ENCODE assay signal across 1 cellular context in the genomic region with DNA sequence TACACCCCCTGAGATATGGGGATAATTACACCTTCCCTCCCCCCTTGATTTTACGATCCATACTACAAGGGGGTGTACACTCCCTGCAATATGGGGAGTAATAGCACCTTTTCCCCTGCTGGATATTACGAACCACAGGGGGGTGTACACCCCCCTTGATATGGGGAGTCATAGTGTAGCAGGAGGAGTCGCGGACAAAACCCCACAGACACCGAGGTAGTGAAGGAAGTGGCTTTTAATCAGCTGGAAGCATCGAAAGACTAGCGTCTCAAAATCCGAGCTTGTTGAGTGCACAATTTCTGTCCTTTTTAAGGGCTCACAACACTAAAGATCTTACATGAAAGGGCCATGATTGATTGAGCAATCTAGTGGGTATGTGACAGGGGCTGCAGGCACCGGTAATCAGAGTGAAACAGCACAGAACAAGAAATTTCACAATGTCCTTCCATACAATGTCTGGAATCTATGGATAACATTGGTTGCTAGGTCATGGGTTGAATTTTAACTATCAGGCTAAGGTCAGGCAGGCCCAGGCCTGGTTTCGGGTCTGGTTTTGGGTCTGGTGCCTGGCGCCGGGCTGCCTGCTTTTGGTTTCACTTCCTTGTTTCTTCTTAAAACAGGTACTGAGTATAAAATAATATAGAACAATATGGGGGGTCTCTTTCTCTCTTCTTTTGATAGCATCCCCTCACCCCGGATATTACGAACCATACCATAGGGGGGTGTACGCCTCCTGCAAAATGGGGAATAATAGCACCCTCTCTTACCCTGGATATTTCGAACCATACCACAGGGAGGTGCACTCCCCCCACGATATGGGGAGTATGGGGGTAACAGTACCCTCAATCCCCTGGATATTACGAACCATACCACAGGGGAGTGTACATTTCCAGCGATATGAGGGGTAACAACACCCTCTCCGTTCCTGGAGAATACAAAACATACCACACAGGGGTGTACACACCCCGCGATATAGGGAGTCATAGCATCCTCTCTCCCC.
TF ChIP-seq lines count a peak whose summit lies in the region.

No MANE protein-coding gene starts in this region.

TF ChIP-seq in GM12891, 5 proteins besides CTCF, POLR2A, EP300 and RAD21:
- peak; percentile 86 for TF ChIP-seq SPI1 (IDR thresholded peaks at IDR 0.05; ENCODE audit: low read depth, low read length)
